34 cellular contexts compared by ENCODE assay signal in genomic region chr15:89660556-89660955, GRCh38. TPM values are rescaled to one million over a fixed set of nuclear protein-coding genes. Genes with fewer than 3 reads are reported as not detected.
"Had no signal": no experiment of that assay in that cellular context is flagged by ENCODE, and none has a peak within 500 bp of the region (broad histone marks: within the 10 kb centered on the region; RNA-seq: fewer than 3 reads in every experiment).

No MANE protein-coding gene starts in this region.

- H3K27me3 ChIP-seq: brain microvascular endothelial cell, MG63 had no signal

- H3K4me3 ChIP-seq: MG63 had no signal

- ATAC-seq: activated T-cell treated with anti-CD3 and anti-CD28 coated beads, Interleukin-2, amount 50 U/mL, for 72 hours; activated T-helper 17 cell treated with anti-CD3 and anti-CD28 coated beads, Interleukin-2, amount 50 U/mL, for 72 hours; Panc1; Right ventricle myocardium inferior had no signal

- H3K27ac ChIP-seq: brain microvascular endothelial cell, VCaP had no signal

- DNase-seq: activated B cell treated with CpG ODN at 0.5 μM for 24 hours; activated CD4-positive, alpha-beta memory T cell treated with anti-CD3 and anti-CD28 coated beads for 36 hours; activated CD4-positive, alpha-beta T cell treated with anti-CD3 and anti-CD28 coated beads for 4 hours; activated CD4-positive, alpha-beta T cell treated with anti-CD3 and anti-CD28 coated beads, Interleukin-2, amount 50 U/mL, for 1 hour; activated CD4-positive, CD25-positive, alpha-beta regulatory T cell treated with anti-CD3 and anti-CD28 coated beads, Interleukin-2, amount 50 U/mL, for 72 hours; activated effector memory CD4-positive, alpha-beta T cell treated with anti-CD3 and anti-CD28 coated beads, Interleukin-2, amount 50 U/mL, for 16 hours; activated naive CD4-positive, alpha-beta T cell; activated naive CD4-positive, alpha-beta T cell treated with anti-CD3 and anti-CD28 coated beads, Interleukin-2, amount 50 U/mL, for 16 hours; activated naive CD8-positive, alpha-beta T cell treated with anti-CD3 and anti-CD28 coated beads for 36 hours; activated T-cell treated with anti-CD3 and anti-CD28 coated beads, Interleukin-2, amount 50 U/mL, for 1 hour; activated T-cell treated with anti-CD3 and anti-CD28 coated beads, Interleukin-2, amount 50 U/mL, for 72 hours; amniotic stem cell; brain microvascular endothelial cell; Kasumi-1; MG63; NCI-H1048; NCI-H1105 treated with DMSO at 0.1 percent for 48 hours; NCI-H1436; NCI-H1694; NCI-H1930; NCI-H2081 treated with DMSO at 0.1 percent for 48 hours; NCI-H226; NCI-H446 treated with DMSO at 0.1 percent for 48 hours; NCI-H524 treated with DMSO at 0.1 percent for 48 hours; RPMI8226; SW 1271; T-helper 1 cell; T-helper 2 cell; T-helper 9 cell had no signal

- H3K9me3 ChIP-seq: MG63 had no signal

- H3K36me3 ChIP-seq: brain microvascular endothelial cell had no signal

RNA-seq across cellular contexts. Expression of gene WDR93, which starts 30.1 kb away (rescaled TPM):
- total RNA-seq: activated CD4-positive, alpha-beta memory T cell treated with anti-CD3 and anti-CD28 coated beads for 36 hours; activated naive CD8-positive, alpha-beta T cell treated with anti-CD3 and anti-CD28 coated beads for 36 hours; aorta; Right ventricle myocardium inferior had no signal
